Comparison of ENCODE assay signal across 8 cellular contexts in the genomic region with DNA sequence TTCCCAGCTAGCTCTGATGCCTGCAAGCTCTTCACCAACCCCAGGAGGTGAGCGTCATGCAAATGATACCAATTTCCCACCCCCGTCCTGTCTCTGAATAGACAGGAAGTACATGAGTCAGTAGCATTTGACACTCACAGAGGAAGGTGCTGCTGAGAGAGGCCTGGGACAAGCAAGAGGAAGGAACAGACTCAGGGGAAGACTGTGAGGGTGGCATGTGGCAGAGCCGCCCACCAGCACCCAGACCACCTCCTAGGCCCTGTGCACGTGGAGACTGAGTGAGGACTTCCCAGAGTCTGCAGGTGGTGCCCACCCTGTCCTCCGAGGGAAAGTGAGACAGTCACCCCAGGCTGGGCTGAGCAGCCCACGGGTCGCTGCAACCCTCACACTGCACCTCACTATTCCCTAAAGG.
DNase-seq lines count a peak whose midpoint lies in the region; ATAC-seq and TF ChIP-seq lines count a peak whose summit lies in the region.

No MANE protein-coding gene starts in this region.

- 47 to 57% methylated on average over 7 of the region's 7 CpGs for WGBS in GM23248 (ENCODE audit: low coverage in 1 of 2, low lambda C conversion rate in 2 of 2, missing lambda C conversion rate in 2 of 2), 2 experiments

- no peaks in the 10 kb centered on the region for H3K9me2 ChIP-seq in GM23248 (ENCODE audit: insufficient read depth)

- peak overlapping the region; percentile 59 to 90 (median 82) for H3K27ac Mint-ChIP-seq in immature natural killer cell
- peak overlapping the region; percentile 90 for H3K27ac Mint-ChIP-seq in stimulated activated naive B cell treated with anti-CD40 and anti-IgM and Interleukin-4, amounts not matched to agents 10 μg/mL and 1 μg/mL and 100 μg/mL, for 72 hours

- H3K36me3 ChIP-seq in GM23248 (ENCODE audit: low read depth) (no peaks in the 10 kb centered on the region), MG63 (no peaks in the 10 kb centered on the region)

- H3K27me3 ChIP-seq in GM23248 (replicated peaks; ENCODE audit: insufficient read depth): no peaks in the 10 kb centered on the region
- H3K27me3 ChIP-seq in MG63: no peaks in the 10 kb centered on the region; the same call in 1 of the 2 replicates

- CTCF ChIA-PET in HEK293T (lab: Yijun Ruan, JAX): no interaction called here

- H2AFZ ChIP-seq in GM23248: no peak overlapping the region

- POLR2A ChIA-PET in HEK293T (lab: Yijun Ruan, JAX): no interaction called here

- H3K27ac ChIP-seq in GM23248: no peak overlapping the region

- peak; percentile 70 for DNase-seq in GM23248
- DNase-seq in MG63: peak; percentile 41
- DNase-seq in activated CD8-positive, alpha-beta memory T cell treated with anti-CD3 and anti-CD28 coated beads, Interleukin-2, amount 50 U/mL, for 1 hour (ENCODE audit: extremely low read depth): peak; percentile 20
- peak; percentile 43 to 58 (median 49) for DNase-seq in immature natural killer cell
- DNase-seq in stimulated activated naive B cell treated with anti-CD40 and anti-IgM and Interleukin-4, amounts not matched to agents 10 μg/mL and 1 μg/mL and 100 μg/mL, for 72 hours: peak; percentile 56
- DNase-seq in HEK293T (ENCODE audit: extremely low spot score): no peak
- no peak for DNase-seq in DMS79 treated with DMSO at 0.1 percent for 48 hours (lab: John Stamatoyannopoulos, UW)

- peak overlapping the region in 4 of 5 donors; percentile 10 to 36 (median 23) for H3K4me3 Mint-ChIP-seq in immature natural killer cell
- H3K4me3 Mint-ChIP-seq in stimulated activated naive B cell treated with anti-CD40 and anti-IgM and Interleukin-4, amounts not matched to agents 10 μg/mL and 1 μg/mL and 100 μg/mL, for 72 hours: peak overlapping the region; percentile 49 to 60

- in situ Hi-C loops in GM23248 (cut with MboI): no loop called here

- H3F3A ChIP-seq in GM23248 (ENCODE audit: insufficient read depth): no peaks in the 10 kb centered on the region

- no peak overlapping the region for H3K4me2 ChIP-seq in GM23248 (ENCODE audit: unreplicated experiment)

- H3K4me3 ChIP-seq in GM23248: no peak overlapping the region
- no peak overlapping the region for H3K4me3 ChIP-seq in MG63

- H3K9ac ChIP-seq in GM23248: no peak overlapping the region

- H3K4me1 Mint-ChIP-seq in immature natural killer cell: peaks cover 24 to 25% of the 10 kb centered on the region in 2 donors
- peaks cover 20 to 24% of the 10 kb centered on the region in 2 donors for H3K4me1 Mint-ChIP-seq in stimulated activated naive B cell treated with anti-CD40 and anti-IgM and Interleukin-4, amounts not matched to agents 10 μg/mL and 1 μg/mL and 100 μg/mL, for 72 hours

- no peaks in the 10 kb centered on the region for H3K9me3 ChIP-seq in GM23248 (ENCODE audit: low read depth)
- no peaks in the 10 kb centered on the region for H3K9me3 ChIP-seq in MG63

- peaks cover 0 to 15% (median 8%) of the 10 kb centered on the region in 6 donors for H3K9me3 Mint-ChIP-seq in immature natural killer cell
- peaks cover 4% of the 10 kb centered on the region in 2 donors for H3K9me3 Mint-ChIP-seq in stimulated activated naive B cell treated with anti-CD40 and anti-IgM and Interleukin-4, amounts not matched to agents 10 μg/mL and 1 μg/mL and 100 μg/mL, for 72 hours

- no peaks in the 10 kb centered on the region for H3K79me2 ChIP-seq in GM23248 (ENCODE audit: insufficient read depth)

- no peaks in the 10 kb centered on the region for H3K4me1 ChIP-seq in GM23248 (ENCODE audit: insufficient read depth)

- peaks cover 0 to 16% (median 9%) of the 10 kb centered on the region in 3 donors for H3K27me3 Mint-ChIP-seq in immature natural killer cell (ENCODE audit: low read depth in 3 of 3)
- H3K27me3 Mint-ChIP-seq in stimulated activated naive B cell treated with anti-CD40 and anti-IgM and Interleukin-4, amounts not matched to agents 10 μg/mL and 1 μg/mL and 100 μg/mL, for 72 hours: peaks cover 5% of the 10 kb centered on the region in 2 donors

- H3K36me3 Mint-ChIP-seq in immature natural killer cell: peaks cover 0 to 7% (median 0%) of the 10 kb centered on the region in 3 donors
- peaks cover 4 to 5% of the 10 kb centered on the region in 2 donors for H3K36me3 Mint-ChIP-seq in stimulated activated naive B cell treated with anti-CD40 and anti-IgM and Interleukin-4, amounts not matched to agents 10 μg/mL and 1 μg/mL and 100 μg/mL, for 72 hours

- H4K20me1 ChIP-seq in GM23248 (ENCODE audit: insufficient read depth): no peaks in the 10 kb centered on the region

- peak; percentile 93 for ATAC-seq in GM18499 (IDR thresholded peaks at IDR 0.05; ENCODE audit: insufficient read depth, unreplicated experiment)
- ATAC-seq in stimulated activated naive B cell treated with anti-CD40 and anti-IgM and Interleukin-4, amounts not matched to agents 10 μg/mL and 1 μg/mL and 100 μg/mL, for 72 hours (replicated peaks): peak; percentile 96

TF ChIP-seq in HEK293T, 16 proteins besides CTCF, POLR2A, EP300 and RAD21:
- TF ChIP-seq BHLHE40 (IDR thresholded peaks at IDR 0.05; ENCODE audit: borderline replicate concordance) (no peak), NFRKB (IDR thresholded peaks at IDR 0.05) (no peak), ELF4 (IDR thresholded peaks at IDR 0.05) (no peak), HDGF (IDR thresholded peaks at IDR 0.05; ENCODE audit: borderline replicate concordance) (no peak), SP1 (IDR thresholded peaks at IDR 0.05) (no peak), LEF1 (IDR thresholded peaks at IDR 0.05; ENCODE audit: borderline replicate concordance) (no peak), L3MBTL2 (conservative IDR thresholded peaks at IDR 0.05) (no peak), SUZ12 (IDR thresholded peaks at IDR 0.05) (no peak), PKNOX1 (IDR thresholded peaks at IDR 0.05) (no peak), FOXK2 (IDR thresholded peaks at IDR 0.05) (no peak), FOXA1 (IDR thresholded peaks at IDR 0.05) (no peak), ZNF384 (IDR thresholded peaks at IDR 0.05) (no peak), ARNT (IDR thresholded peaks at IDR 0.05) (no peak), FOXM1 (IDR thresholded peaks at IDR 0.05; ENCODE audit: borderline replicate concordance) (no peak), CTBP1 (IDR thresholded peaks at IDR 0.05; ENCODE audit: borderline replicate concordance) (no peak), TARDBP (IDR thresholded peaks at IDR 0.05) (no peak)
TF ChIP-seq in HEK293T: peak in this region for 0.

Comparison
In these comparisons a context has a peak if more than half of its experiments do, and no peak if none do; other contexts are left out.
1. DNase-seq: peak in GM23248 (single experiment), MG63 (single experiment), activated CD8-positive, alpha-beta memory T cell treated with anti-CD3 and anti-CD28 coated beads, Interleukin-2, amount 50 U/mL, for 1 hour (single experiment), immature natural killer cell (3 of 3) and stimulated activated naive B cell treated with anti-CD40 and anti-IgM and Interleukin-4, amounts not matched to agents 10 μg/mL and 1 μg/mL and 100 μg/mL, for 72 hours (single experiment); none in HEK293T (single experiment) and DMS79 treated with DMSO at 0.1 percent for 48 hours (single experiment).